1 cellular context compared by ENCODE assay signal in the genomic region with DNA sequence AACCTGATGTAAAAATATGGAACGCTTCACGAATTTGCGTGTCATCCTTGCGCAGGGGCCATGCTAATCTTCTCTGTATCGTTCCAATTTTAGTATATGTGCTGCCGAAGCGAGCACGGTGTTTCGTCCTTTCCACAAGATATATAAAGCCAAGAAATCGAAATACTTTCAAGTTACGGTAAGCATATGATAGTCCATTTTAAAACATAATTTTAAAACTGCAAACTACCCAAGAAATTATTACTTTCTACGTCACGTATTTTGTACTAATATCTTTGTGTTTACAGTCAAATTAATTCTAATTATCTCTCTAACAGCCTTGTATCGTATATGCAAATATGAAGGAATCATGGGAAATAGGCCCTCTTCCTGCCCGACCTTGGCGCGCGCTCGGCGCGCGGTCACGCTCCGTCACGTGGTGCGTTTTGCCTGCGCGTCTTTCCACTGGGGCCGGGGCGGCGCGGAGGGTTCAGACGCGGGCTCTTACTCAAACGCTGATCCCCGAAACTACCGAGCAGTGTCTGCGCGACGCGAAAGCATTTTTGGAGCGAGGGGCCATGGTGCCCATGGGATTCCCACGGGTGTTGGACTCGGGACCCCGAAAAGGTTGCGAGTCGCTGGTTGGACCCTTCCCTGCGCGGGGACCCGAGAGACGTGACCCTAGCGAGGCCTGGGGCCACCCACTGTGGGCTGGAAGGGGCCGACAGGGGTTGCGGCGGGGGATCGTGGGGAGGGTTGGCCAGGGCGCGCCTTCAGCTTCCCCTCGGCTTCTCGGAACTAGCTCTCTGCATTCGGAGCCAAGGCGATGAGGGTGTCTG.
TF ChIP-seq lines count a peak whose summit lies in the region.

RNU6-1 (minus strand) TSS at position 117 of the 818 bp plus-strand sequence.

TF ChIP-seq in HepG2, 621 proteins besides CTCF, POLR2A, EP300 and RAD21 (continued from another document and continues in another):
- TF ChIP-seq E2F5 (CRISPR knock-in tag; conservative IDR thresholded peaks at IDR 0.05): 0 out of 2 replicates have a peak, but pooled peaks have one; percentile 33
- TF ChIP-seq HNRNPLL (IDR thresholded peaks at IDR 0.05; ENCODE audit: low read depth, low read length, poor library complexity, severe bottlenecking): peak; percentile 64
- TF ChIP-seq ZFY (CRISPR knock-in tag; IDR thresholded peaks at IDR 0.05): peak; percentile 54
- 0 out of 2 replicates have a peak, but pooled peaks have one; percentile 22 for TF ChIP-seq FOXO1 (CRISPR knock-in tag; IDR thresholded peaks at IDR 0.05)
- TF ChIP-seq FOXJ3 (CRISPR knock-in tag; IDR thresholded peaks at IDR 0.05; ENCODE audit: borderline replicate concordance): no peak; the same call in 1 of the 2 replicates
- TF ChIP-seq, protein P1, sequence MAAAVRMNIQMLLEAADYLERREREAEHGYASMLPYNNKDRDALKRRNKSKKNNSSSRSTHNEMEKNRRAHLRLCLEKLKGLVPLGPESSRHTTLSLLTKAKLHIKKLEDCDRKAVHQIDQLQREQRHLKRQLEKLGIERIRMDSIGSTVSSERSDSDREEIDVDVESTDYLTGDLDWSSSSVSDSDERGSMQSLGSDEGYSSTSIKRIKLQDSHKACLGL (CRISPR knock-in tag; IDR thresholded peaks at IDR 0.05): peak; percentile 62; the same call in 1 of the 2 replicates
- TF ChIP-seq U2AF1 (optimal IDR thresholded peaks at IDR 0.05; ENCODE audit: low read depth, low read length): no peak
- no peak; the same call in 1 of the 2 replicates for TF ChIP-seq NCOR1 (IDR thresholded peaks at IDR 0.05; ENCODE audit: borderline replicate concordance, low read length)
- 0 out of 2 replicates have a peak, but pooled peaks have one; percentile 32 for TF ChIP-seq ARID2 (CRISPR knock-in tag; IDR thresholded peaks at IDR 0.05; ENCODE audit: borderline replicate concordance)
- TF ChIP-seq TMF1 (CRISPR knock-in tag; IDR thresholded peaks at IDR 0.05; ENCODE audit: low read depth): 0 out of 2 replicates have a peak, but pooled peaks have one; percentile 50
- peak; percentile 13; the same call in 1 of the 2 replicates for TF ChIP-seq YEATS2 (CRISPR knock-in tag; IDR thresholded peaks at IDR 0.05; ENCODE audit: borderline replicate concordance)
- 0 out of 2 replicates have a peak, but pooled peaks have one; percentile 39 for TF ChIP-seq PREB (CRISPR knock-in tag; IDR thresholded peaks at IDR 0.05)
- TF ChIP-seq SNRNP70 (IDR thresholded peaks at IDR 0.05; ENCODE audit: low read depth, low read length): no peak
- no peak for TF ChIP-seq ZNF326 (CRISPR knock-in tag; IDR thresholded peaks at IDR 0.05; ENCODE audit: borderline replicate concordance)
- TF ChIP-seq GRHL1 (CRISPR knock-in tag; conservative IDR thresholded peaks at IDR 0.05): no peak
- no peak for TF ChIP-seq SRSF9 (IDR thresholded peaks at IDR 0.05; ENCODE audit: borderline replicate concordance, insufficient read depth, low read depth, low read length, poor library complexity, severe bottlenecking)
- 0 out of 2 replicates have a peak, but pooled peaks have one; percentile 45 for TF ChIP-seq NFE2L1 (CRISPR knock-in tag; IDR thresholded peaks at IDR 0.05; ENCODE audit: borderline replicate concordance)
- peak; percentile 52; the same call in 1 of the 2 replicates for TF ChIP-seq ZNF746 (CRISPR knock-in tag; IDR thresholded peaks at IDR 0.05)
- TF ChIP-seq, protein P2, sequence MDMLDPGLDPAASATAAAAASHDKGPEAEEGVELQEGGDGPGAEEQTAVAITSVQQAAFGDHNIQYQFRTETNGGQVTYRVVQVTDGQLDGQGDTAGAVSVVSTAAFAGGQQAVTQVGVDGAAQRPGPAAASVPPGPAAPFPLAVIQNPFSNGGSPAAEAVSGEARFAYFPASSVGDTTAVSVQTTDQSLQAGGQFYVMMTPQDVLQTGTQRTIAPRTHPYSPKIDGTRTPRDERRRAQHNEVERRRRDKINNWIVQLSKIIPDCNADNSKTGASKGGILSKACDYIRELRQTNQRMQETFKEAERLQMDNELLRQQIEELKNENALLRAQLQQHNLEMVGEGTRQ (IDR thresholded peaks at IDR 0.05; ENCODE audit: low read depth, low read length): peak; percentile 96
- TF ChIP-seq, protein P2 (CRISPR knock-in tag; IDR thresholded peaks at IDR 0.05; ENCODE audit: borderline replicate concordance): peak; percentile 97; the same call in 1 of the 2 replicates
- 0 out of 2 replicates have a peak, but pooled peaks have one; percentile 34 for TF ChIP-seq ZNF557 (CRISPR knock-in tag; IDR thresholded peaks at IDR 0.05)
- TF ChIP-seq ZNF513 (CRISPR knock-in tag; conservative IDR thresholded peaks at IDR 0.05): peak; percentile 84; the same call in 1 of the 2 replicates
- TF ChIP-seq ZNF781 (CRISPR knock-in tag; IDR thresholded peaks at IDR 0.05; ENCODE audit: borderline replicate concordance, not compliant biosample characterization): no peak
- TF ChIP-seq ZNF790 (CRISPR knock-in tag; IDR thresholded peaks at IDR 0.05; ENCODE audit: borderline replicate concordance): no peak
- peak; percentile 67 for TF ChIP-seq AGO2 (optimal IDR thresholded peaks at IDR 0.05; ENCODE audit: low read depth, low read length)
- no peak for TF ChIP-seq SOX13 (IDR thresholded peaks at IDR 0.05)
- TF ChIP-seq SOX13 (CRISPR knock-in tag; conservative IDR thresholded peaks at IDR 0.05 in 1 of 2, IDR thresholded peaks at IDR 0.05 in 1 of 2): peak in 1 of 2 experiments; percentile 10; a peak in 1 of 4 replicates
- 0 out of 2 replicates have a peak, but pooled peaks have one; percentile 49 for TF ChIP-seq HNRNPL (IDR thresholded peaks at IDR 0.05; ENCODE audit: low read depth, low read length)
- TF ChIP-seq, protein P3, sequence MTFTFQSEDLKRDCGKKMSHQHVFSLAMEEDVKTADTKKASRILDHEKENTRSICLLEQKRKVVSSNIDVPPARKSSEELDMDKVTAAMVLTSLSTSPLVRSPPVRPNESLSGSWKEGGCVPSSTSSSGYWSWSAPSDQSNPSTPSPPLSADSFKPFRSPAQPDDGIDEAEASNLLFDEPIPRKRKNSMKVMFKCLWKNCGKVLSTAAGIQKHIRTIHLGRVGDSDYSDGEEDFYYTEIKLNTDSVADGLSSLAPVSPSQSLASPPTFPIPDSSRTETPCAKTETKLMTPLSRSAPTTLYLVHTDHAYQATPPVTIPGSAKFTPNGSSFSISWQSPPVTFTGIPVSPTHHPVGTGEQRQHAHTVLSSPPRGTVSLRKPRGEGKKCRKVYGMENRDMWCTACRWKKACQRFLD (CRISPR knock-in tag; IDR thresholded peaks at IDR 0.05; ENCODE audit: borderline replicate concordance): 0 out of 2 replicates have a peak, but pooled peaks have one; percentile 52
- TF ChIP-seq JARID2 (CRISPR knock-in tag; IDR thresholded peaks at IDR 0.05; ENCODE audit: insufficient replicate concordance): no peak
- no peak for TF ChIP-seq RFXAP (CRISPR knock-in tag; IDR thresholded peaks at IDR 0.05; ENCODE audit: borderline replicate concordance)
- no peak for TF ChIP-seq ZNF281 (CRISPR knock-in tag; IDR thresholded peaks at IDR 0.05; ENCODE audit: borderline replicate concordance)
- TF ChIP-seq SNAPC2 (CRISPR knock-in tag; IDR thresholded peaks at IDR 0.05): peak; percentile 100
- 0 out of 2 replicates have a peak, but pooled peaks have one; percentile 35 for TF ChIP-seq SP140L (CRISPR knock-in tag; IDR thresholded peaks at IDR 0.05; ENCODE audit: borderline replicate concordance)
- TF ChIP-seq ZUFSP (CRISPR knock-in tag; IDR thresholded peaks at IDR 0.05; ENCODE audit: borderline replicate concordance): no peak
- peak; percentile 76 for TF ChIP-seq PHF21A (CRISPR knock-in tag; IDR thresholded peaks at IDR 0.05)
- TF ChIP-seq ZNF350 (CRISPR knock-in tag; IDR thresholded peaks at IDR 0.05; ENCODE audit: borderline replicate concordance, low read depth): peak; percentile 61; the same call in 1 of the 2 replicates
- no peak for TF ChIP-seq RELA (CRISPR knock-in tag; IDR thresholded peaks at IDR 0.05)
- TF ChIP-seq, protein P4, sequence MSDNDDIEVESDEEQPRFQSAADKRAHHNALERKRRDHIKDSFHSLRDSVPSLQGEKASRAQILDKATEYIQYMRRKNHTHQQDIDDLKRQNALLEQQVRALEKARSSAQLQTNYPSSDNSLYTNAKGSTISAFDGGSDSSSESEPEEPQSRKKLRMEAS (IDR thresholded peaks at IDR 0.05): peak; percentile 81; the same call in 1 of the 2 replicates
